15 cellular contexts compared by ENCODE assay signal in the genomic region with DNA sequence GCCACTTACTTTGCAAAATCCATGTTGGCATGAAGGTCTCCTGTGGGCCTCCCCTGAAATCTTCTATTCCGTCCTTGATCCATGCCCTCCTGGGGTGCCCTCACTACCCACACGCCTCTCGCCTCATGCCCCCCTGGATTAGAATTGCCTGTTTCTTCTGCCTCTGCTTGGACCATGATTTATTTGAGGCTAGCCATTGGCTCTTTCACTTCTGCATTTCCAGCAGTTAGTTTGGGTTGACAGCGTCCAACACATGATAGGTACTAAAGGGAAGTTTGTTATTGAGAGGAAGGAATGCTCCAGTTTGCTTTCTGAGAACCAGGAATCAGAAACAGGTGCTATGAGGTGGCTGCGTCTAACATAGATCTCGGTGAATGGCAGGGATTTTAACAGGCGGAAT.
"Had no signal": no experiment of that assay in that cellular context is flagged by ENCODE, and none has a peak within 500 bp of the region (broad histone marks: within the 10 kb centered on the region; RNA-seq: fewer than 3 reads in every experiment).

No MANE protein-coding gene starts in this region.

- H3K27me3 Mint-ChIP-seq: progenitor cell of endocrine pancreas had no signal

- H3K9me3 Mint-ChIP-seq: activated CD4-positive, alpha-beta T cell treated with anti-CD3 and anti-CD28 coated beads, Interleukin-2, amount 10 ng/mL, durations not matched to agents 7 days and 5 days; activated naive CD4-positive, alpha-beta T cell treated with anti-CD3 and anti-CD28 coated beads for 36 hours; activated T-cell treated with anti-CD3 and anti-CD28 coated beads, Interleukin-2, amount 50 U/mL, for 4 hours had no signal

- H3K27ac Mint-ChIP-seq: activated CD4-positive, alpha-beta T cell treated with anti-CD3 and anti-CD28 coated beads, Interleukin-2, amount 10 ng/mL, durations not matched to agents 7 days and 5 days; activated naive CD4-positive, alpha-beta T cell treated with anti-CD3 and anti-CD28 coated beads for 36 hours; progenitor cell of endocrine pancreas had no signal

- ATAC-seq: activated CD4-positive, CD25-positive, alpha-beta regulatory T cell treated with anti-CD3 and anti-CD28 coated beads, Interleukin-2, amount 50 U/mL, for 24 hours; activated T-cell treated with anti-CD3 and anti-CD28 coated beads, Interleukin-2, amount 50 U/mL, for 4 hours; body of pancreas; left lobe of liver had no signal

- H3K4me3 Mint-ChIP-seq: activated CD4-positive, alpha-beta T cell treated with anti-CD3 and anti-CD28 coated beads, Interleukin-2, amount 10 ng/mL, durations not matched to agents 7 days and 5 days; activated naive CD4-positive, alpha-beta T cell treated with anti-CD3 and anti-CD28 coated beads for 36 hours; activated T-cell treated with anti-CD3 and anti-CD28 coated beads, Interleukin-2, amount 50 U/mL, for 4 hours had no signal

- DNase-seq: activated CD4-positive, alpha-beta T cell treated with anti-CD3 and anti-CD28 coated beads, Interleukin-2, amount 10 ng/mL, durations not matched to agents 7 days and 5 days; activated CD8-positive, alpha-beta memory T cell treated with anti-CD3 and anti-CD28 coated beads, Interleukin-2, amount 50 U/mL, for 4 hours; activated naive CD4-positive, alpha-beta T cell treated with anti-CD3 and anti-CD28 coated beads for 36 hours; activated T-cell treated with anti-CD3 and anti-CD28 coated beads, Interleukin-2, amount 50 U/mL, for 4 hours; body of pancreas; dorsolateral prefrontal cortex; foreskin fibroblast; kidney; midbrain; occipital lobe; stimulated activated naive CD4-positive, alpha-beta T cell treated with Interleukin-2 at 50 U/mL for 16 hours; thyroid gland had no signal
